Comparison of ENCODE assay signal across 19 cellular contexts in genomic region chr17:70202840-70203239, GRCh38. TPM values are rescaled to one million over a fixed set of nuclear protein-coding genes. Genes with fewer than 3 reads are reported as not detected.
"Had no signal": no experiment of that assay in that cellular context is flagged by ENCODE, and none has a peak within 500 bp of the region (broad histone marks: within the 10 kb centered on the region; RNA-seq: fewer than 3 reads in every experiment).

No MANE protein-coding gene starts in this region.

- DNase-seq: cortex of kidney; effector memory CD8-positive, alpha-beta T cell; esophagus squamous epithelium; foreskin fibroblast; immature natural killer cell; kidney; left cardiac atrium; mammary epithelial cell; mucosa of descending colon; naive thymus-derived CD8-positive, alpha-beta T cell; right cardiac atrium; small intestine; stimulated activated CD4-positive, alpha-beta T cell treated with anti-CD3 and anti-CD28 coated beads, Interleukin-2, amount 100 ng/mL, for 48 hours; stimulated activated naive CD4-positive, alpha-beta T cell treated with Interleukin-2 at 50 U/mL for 16 hours; tibial artery; upper lobe of left lung had no signal

- H3K27ac ChIP-seq: esophagus squamous epithelium, gastroesophageal sphincter, tibial artery, upper lobe of left lung, vagina had no signal

- ATAC-seq: effector memory CD8-positive, alpha-beta T cell; gastroesophageal sphincter; left cardiac atrium; mucosa of descending colon; naive thymus-derived CD8-positive, alpha-beta T cell had no signal

RNA-seq across cellular contexts. Expression of gene KCNJ2, which starts 33.5 kb away (rescaled TPM):
- total RNA-seq: naive thymus-derived CD8-positive, alpha-beta T cell; osteocyte had no signal
